In genomic region chr9:68692519-68692918, GRCh38 we compare ENCODE assay signal across 1 cellular context.
TF ChIP-seq lines count a peak whose summit lies in the region.

No MANE protein-coding gene starts in this region.

TF ChIP-seq in K562, 482 proteins besides CTCF, POLR2A, EP300 and RAD21 (continued from another document):
- TF ChIP-seq E2F8 (IDR thresholded peaks at IDR 0.05; ENCODE audit: low read depth, partially characterized antibody) (no peak), BCOR (IDR thresholded peaks at IDR 0.05) (no peak), BACH1 (tag; IDR thresholded peaks at IDR 0.05) (no peak), PRPF4 (IDR thresholded peaks at IDR 0.05; ENCODE audit: insufficient read depth, low read depth, low read length, poor library complexity, severe bottlenecking) (no peak)
